Comparison of ENCODE assay signal across 10 cellular contexts in genomic region chr7:47318395-47319182, GRCh38.
A peak's percentile ranks its signal among the peaks of the same experiment; 100 is the strongest.
DNase-seq lines count a peak whose midpoint lies in the region; ATAC-seq and TF ChIP-seq lines count a peak whose summit lies in the region.
"Had no signal": no experiment of that assay in that cellular context is flagged by ENCODE, and none has a peak within 500 bp of the region (broad histone marks: within the 10 kb centered on the region; RNA-seq: fewer than 3 reads in every experiment).

No MANE protein-coding gene starts in this region.

- no peak overlapping the region for H3K27ac ChIP-seq in colonic mucosa
- H3K27ac ChIP-seq: PC-9 had no signal

- TF ChIP-seq CTCF in colonic mucosa (IDR thresholded peaks at IDR 0.05): no peak

- intact Hi-C loops in sciatic nerve (cut with DNase I): no loop called here
- intact Hi-C loops in colonic mucosa (cut with DNase I): no loop called here

- no peak overlapping the region for H3K9ac ChIP-seq in colonic mucosa (ENCODE audit: low read depth in 2 of 2, low read length in 2 of 2)

- H3K4me1 ChIP-seq in colonic mucosa: no peaks in the 10 kb centered on the region

- no peak overlapping the region for H3K4me3 ChIP-seq in colonic mucosa
- H3K4me3 ChIP-seq: PC-9 had no signal

- no peaks in the 10 kb centered on the region for H3K9me3 ChIP-seq in colonic mucosa

- DNase-seq in sciatic nerve (ENCODE audit: low spot score) (no peak), HUDEP-2 (lab: John Stamatoyannopoulos, UW; ENCODE audit: unreplicated experiment in 76 of 76) (no peak), colonic mucosa (no peak)
- no peak for DNase-seq in activated CD8-positive, alpha-beta memory T cell treated with anti-CD3 and anti-CD28 coated beads for 24 hours
- DNase-seq: PC-9, T-helper 9 cell had no signal

- no peaks in the 10 kb centered on the region for H3K36me3 ChIP-seq in colonic mucosa

- ATAC-seq in GM19043 (IDR thresholded peaks at IDR 0.05; ENCODE audit: low read depth, unreplicated experiment): peak; percentile 90
- ATAC-seq in GM21723 (IDR thresholded peaks at IDR 0.05; ENCODE audit: unreplicated experiment): peak; percentile 91
- ATAC-seq in HG03575 (IDR thresholded peaks at IDR 0.05; ENCODE audit: extremely low read depth, insufficient number of reproducible peaks, low FRiP score, unreplicated experiment): peak; percentile 93
- ATAC-seq in sciatic nerve: peak; percentile 28
- ATAC-seq in HG03460 (IDR thresholded peaks at IDR 0.05; ENCODE audit: unreplicated experiment): no peak

- no peaks in the 10 kb centered on the region for H3K27me3 ChIP-seq in colonic mucosa
